8 cellular contexts compared by ENCODE assay signal in the genomic region with DNA sequence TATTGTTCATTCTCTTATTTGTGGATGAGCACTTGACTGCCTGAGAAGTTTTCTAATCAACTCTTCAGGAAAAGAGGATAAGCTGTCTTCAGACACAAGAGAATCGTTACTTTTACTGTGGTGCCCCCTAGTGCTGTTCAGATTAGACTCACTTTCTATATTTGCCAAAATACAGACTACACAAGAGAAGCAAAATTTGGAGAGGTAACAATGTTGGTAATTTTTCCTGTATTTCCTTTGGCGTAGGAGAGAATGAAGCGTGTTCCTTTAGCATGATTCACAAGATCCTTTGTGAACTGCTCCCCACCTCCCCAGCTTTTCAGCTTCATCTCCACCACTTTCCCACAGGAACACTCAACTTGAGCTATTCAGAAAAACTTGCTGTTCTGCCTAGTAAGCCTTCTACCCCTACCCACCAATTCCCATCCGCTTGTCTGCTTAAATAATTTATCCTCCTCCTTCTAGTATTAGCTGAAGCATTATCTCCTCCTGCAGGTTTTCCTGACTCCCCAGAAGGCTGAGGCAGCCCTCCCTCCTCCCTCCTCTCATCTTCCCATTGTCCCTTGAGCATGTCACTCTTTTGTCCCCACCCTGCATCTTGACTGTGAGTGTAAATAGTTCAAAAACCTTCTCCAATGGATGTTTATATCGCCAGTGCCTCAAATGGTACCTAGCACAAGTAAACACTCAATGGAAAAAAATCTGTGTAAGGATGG. TPM values are rescaled to one million over a fixed set of nuclear protein-coding genes. Genes with fewer than 3 reads are reported as not detected.
DNase-seq lines count a peak whose midpoint lies in the region; ATAC-seq, FAIRE-seq and TF ChIP-seq lines count a peak whose summit lies in the region.

No MANE protein-coding gene starts in this region.

- H3K36me3 Mint-ChIP-seq in activated CD8-positive, alpha-beta T cell treated with anti-CD3 and anti-CD28 coated beads, Interleukin-2, amount 10 ng/mL, durations not matched to agents 7 days and 5 days (ENCODE audit: low read depth), result peaks cover 3% of the 10 kb centered on the region
- no peaks in the 10 kb centered on the region for H3K36me3 Mint-ChIP-seq in T-helper 2 cell treated with Interferon-gamma antibody and Interleukin-4, amounts not matched to agents 5 μg/mL and 100 μg/mL, for 36 hours (ENCODE audit: low read depth)

- H3K9me3 ChIP-seq in MM.1S (replicated peaks; ENCODE audit: insufficient read depth, low read length), result no peaks in the 10 kb centered on the region
- no peaks in the 10 kb centered on the region for H3K9me3 ChIP-seq in right cardiac atrium (ENCODE audit: control insufficient read depth, low read length)
- H3K9me3 ChIP-seq in small intestine (ENCODE audit: control insufficient read depth, low read depth), result no peaks in the 10 kb centered on the region

- H3K27me3 ChIP-seq in MM.1S (replicated peaks; ENCODE audit: insufficient read depth, low read length) (peaks cover 11% of the 10 kb centered on the region), right cardiac atrium (ENCODE audit: control insufficient read depth, insufficient read depth) (no peaks in the 10 kb centered on the region), small intestine (ENCODE audit: control insufficient read depth in 2 of 2, insufficient read depth in 2 of 2, low read length in 2 of 2) (no peaks in the 10 kb centered on the region)

- H3K9me3 Mint-ChIP-seq in activated CD8-positive, alpha-beta T cell treated with anti-CD3 and anti-CD28 coated beads, Interleukin-2, amount 10 ng/mL, durations not matched to agents 7 days and 5 days (ENCODE audit: insufficient read depth), result no peaks in the 10 kb centered on the region
- no peaks in the 10 kb centered on the region for H3K9me3 Mint-ChIP-seq in T-helper 2 cell treated with Interferon-gamma antibody and Interleukin-4, amounts not matched to agents 5 μg/mL and 100 μg/mL, for 36 hours

- CTCF ChIA-PET in activated CD8-positive, alpha-beta T cell treated with anti-CD3 and anti-CD28 coated beads, Interleukin-2, amount 10 ng/mL, durations not matched to agents 7 days and 5 days (lab: Charles Lee), result interaction anchor here (0.6 to 13.6 kb wide), 35 partner anchors 9 to 592 kb away, joined by 3 to 285 read pairs (median 4); no protein-coding TSS in a partner anchor

- H3K27ac Mint-ChIP-seq in activated CD8-positive, alpha-beta T cell treated with anti-CD3 and anti-CD28 coated beads, Interleukin-2, amount 10 ng/mL, durations not matched to agents 7 days and 5 days, result no peak overlapping the region
- no peak overlapping the region for H3K27ac Mint-ChIP-seq in T-helper 2 cell treated with Interferon-gamma antibody and Interleukin-4, amounts not matched to agents 5 μg/mL and 100 μg/mL, for 36 hours

- intact Hi-C loops in right cardiac atrium (cut with DNase I), result loop anchor here (5.0 to 10.0 kb wide), 3 partner anchors 375 to 458 kb away; no protein-coding TSS in a partner anchor

- FAIRE-seq in small intestine (lab: Jason Lieb, UNC), result no peak

- H3K4me2 ChIP-seq in MM.1S (ENCODE audit: low read depth, low read length), result no peak overlapping the region

- H3K9ac ChIP-seq in MM.1S (ENCODE audit: low read length), result no peak overlapping the region

- H3K27ac ChIP-seq in MM.1S (ENCODE audit: low read length) (no peak overlapping the region), right cardiac atrium (ENCODE audit: low read length) (no peak overlapping the region), small intestine (ENCODE audit: low read depth in 1 of 2, low read length in 1 of 2) (no peak overlapping the region)

- H3K4me1 ChIP-seq in MM.1S (ENCODE audit: low read length) (no peaks in the 10 kb centered on the region), right cardiac atrium (ENCODE audit: control insufficient read depth, insufficient read depth, low read length) (peaks cover 9% of the 10 kb centered on the region), small intestine (ENCODE audit: control insufficient read depth in 2 of 2, insufficient read depth in 1 of 2, low read depth in 1 of 2, low read length in 1 of 2) (no peaks in the 10 kb centered on the region)

- DNase-seq in NOMO-1 treated with DMSO at 0.1 percent for 48 hours (lab: John Stamatoyannopoulos, UW; ENCODE audit: unreplicated experiment) (peak; percentile 30), NOMO-1 treated with dmso at 0.1 percent for 144 hours (lab: John Stamatoyannopoulos, UW; ENCODE audit: unreplicated experiment) (no peak), MM.1S (peak; percentile 58), right cardiac atrium (no peak), small intestine (peak; percentile 51), T-helper 1 cell (no peak)
- DNase-seq in activated CD8-positive, alpha-beta T cell treated with anti-CD3 and anti-CD28 coated beads, Interleukin-2, amount 10 ng/mL, durations not matched to agents 7 days and 5 days, result peak; percentile 52
- no peak for DNase-seq in T-helper 2 cell treated with Interferon-gamma antibody and Interleukin-4, amounts not matched to agents 5 μg/mL and 100 μg/mL, for 36 hours (ENCODE audit: low spot score)

- no peaks in the 10 kb centered on the region for H4K20me1 ChIP-seq in MM.1S (ENCODE audit: insufficient read depth, low read length)

- ATAC-seq in activated CD8-positive, alpha-beta T cell treated with anti-CD3 and anti-CD28 coated beads, Interleukin-2, amount 10 ng/mL, durations not matched to agents 7 days and 5 days, result no peak
- peak; percentile 57 to 75 for ATAC-seq in right cardiac atrium

- no peaks in the 10 kb centered on the region for H3K9me2 ChIP-seq in MM.1S (replicated peaks; ENCODE audit: insufficient read depth, low read length)

- H3K4me1 Mint-ChIP-seq in activated CD8-positive, alpha-beta T cell treated with anti-CD3 and anti-CD28 coated beads, Interleukin-2, amount 10 ng/mL, durations not matched to agents 7 days and 5 days (ENCODE audit: low read depth), result peaks cover 50% of the 10 kb centered on the region
- peaks cover 26% of the 10 kb centered on the region for H3K4me1 Mint-ChIP-seq in T-helper 2 cell treated with Interferon-gamma antibody and Interleukin-4, amounts not matched to agents 5 μg/mL and 100 μg/mL, for 36 hours (ENCODE audit: low read depth)

- POLR2A ChIA-PET in activated CD8-positive, alpha-beta T cell treated with anti-CD3 and anti-CD28 coated beads, Interleukin-2, amount 10 ng/mL, durations not matched to agents 7 days and 5 days (lab: Charles Lee), result interaction anchor here (0.6 to 1.1 kb wide), 2 partner anchors 307 to 424 kb away, joined by 3 read pairs; no protein-coding TSS in a partner anchor

- H3K4me3 ChIP-seq in MM.1S (ENCODE audit: low read length), result no peak overlapping the region
- H3K4me3 ChIP-seq in right cardiac atrium (ENCODE audit: low read length), result no peak overlapping the region
- no peak overlapping the region for H3K4me3 ChIP-seq in small intestine (ENCODE audit: low read depth in 1 of 2, low read length in 2 of 2)

- H3K27me3 Mint-ChIP-seq in activated CD8-positive, alpha-beta T cell treated with anti-CD3 and anti-CD28 coated beads, Interleukin-2, amount 10 ng/mL, durations not matched to agents 7 days and 5 days (ENCODE audit: low read depth), result peaks cover 2% of the 10 kb centered on the region
- peaks cover 31% of the 10 kb centered on the region for H3K27me3 Mint-ChIP-seq in T-helper 2 cell treated with Interferon-gamma antibody and Interleukin-4, amounts not matched to agents 5 μg/mL and 100 μg/mL, for 36 hours (ENCODE audit: low read depth)

- no peak overlapping the region for H2AFZ ChIP-seq in MM.1S (ENCODE audit: low read length)

- no peaks in the 10 kb centered on the region for H3F3A ChIP-seq in MM.1S (ENCODE audit: insufficient read depth, low read length)

- WGBS in right cardiac atrium, result 25% methylated on average over 5 of the region's 5 CpGs
- 41 to 53% (median 48%) methylated on average over 5 of the region's 5 CpGs for WGBS in small intestine, 3 donors

- peak; percentile 76 for TF ChIP-seq CTCF in MM.1S (IDR thresholded peaks at IDR 0.05; ENCODE audit: low read length)

- no peaks in the 10 kb centered on the region for H3K79me2 ChIP-seq in MM.1S (ENCODE audit: low read length)

- H3K36me3 ChIP-seq in MM.1S (replicated peaks; ENCODE audit: insufficient read depth, low read length) (no peaks in the 10 kb centered on the region), small intestine (ENCODE audit: control insufficient read depth in 2 of 2, insufficient read depth in 2 of 2, low read length in 2 of 2) (no peaks in the 10 kb centered on the region)

- no peak overlapping the region for H3K4me3 Mint-ChIP-seq in activated CD8-positive, alpha-beta T cell treated with anti-CD3 and anti-CD28 coated beads, Interleukin-2, amount 10 ng/mL, durations not matched to agents 7 days and 5 days
- H3K4me3 Mint-ChIP-seq in T-helper 2 cell treated with Interferon-gamma antibody and Interleukin-4, amounts not matched to agents 5 μg/mL and 100 μg/mL, for 36 hours, result no peak overlapping the region

RNA-seq across cellular contexts. Expression of a gene that starts 4.5 kb away (rescaled TPM):
- total RNA-seq in activated CD8-positive, alpha-beta T cell treated with anti-CD3 and anti-CD28 coated beads, Interleukin-2, amount 10 ng/mL, durations not matched to agents 7 days and 5 days, result 1 to 10 TPM; 5.0 to 5.1 TPM
- 1 to 10 TPM in 3 of 4 donors, under 1 TPM in 1; 0.99 to 2.3 (median 1.7) TPM for total RNA-seq in right cardiac atrium
- 1.3 TPM for polyA plus RNA-seq in right cardiac atrium
- under 1 TPM in 1 of 3 donors, not detected in 2; 0.22 TPM for polyA plus RNA-seq in small intestine

Comparison
In these comparisons a context has a peak if more than half of its experiments do, and no peak if none do; other contexts are left out.
1. DNase-seq: peak in NOMO-1 treated with DMSO at 0.1 percent for 48 hours (single experiment), MM.1S (single experiment), activated CD8-positive, alpha-beta T cell treated with anti-CD3 and anti-CD28 coated beads, Interleukin-2, amount 10 ng/mL, durations not matched to agents 7 days and 5 days (single experiment) and small intestine (single experiment); none in NOMO-1 treated with dmso at 0.1 percent for 144 hours (single experiment), right cardiac atrium (0 of 3), T-helper 2 cell treated with Interferon-gamma antibody and Interleukin-4, amounts not matched to agents 5 μg/mL and 100 μg/mL, for 36 hours (single experiment) and T-helper 1 cell (0 of 5).